In genomic region chr1:97144527-97144926, GRCh38 we compare ENCODE assay signal across 12 cellular contexts.
DNase-seq lines count a peak whose midpoint lies in the region; ATAC-seq, FAIRE-seq and TF ChIP-seq lines count a peak whose summit lies in the region.
"Had no signal": no experiment of that assay in that cellular context is flagged by ENCODE, and none has a peak within 500 bp of the region (broad histone marks: within the 10 kb centered on the region; RNA-seq: fewer than 3 reads in every experiment).

No MANE protein-coding gene starts in this region.

- H3K9me3 ChIP-seq in A549 (no peaks in the 10 kb centered on the region), right atrium auricular region (no peaks in the 10 kb centered on the region)

- in situ Hi-C loops in brain microvascular endothelial cell (cut with HindIII; ENCODE audit: low pct_ligation_motif_present, low sequenced_read_pairs): no loop called here

- TF ChIP-seq POLR2A in A549 (IDR thresholded peaks at IDR 0.05; ENCODE audit: low read length): no peak

- peak overlapping the region; percentile 70 to 76 for H3K27ac ChIP-seq in A549
- H3K27ac ChIP-seq in brain microvascular endothelial cell: peak overlapping the region; percentile 42
- H3K27ac ChIP-seq in right atrium auricular region: no peak overlapping the region

- H3K36me3 ChIP-seq in brain microvascular endothelial cell (replicated peaks): no peaks in the 10 kb centered on the region
- no peaks in the 10 kb centered on the region for H3K36me3 ChIP-seq in right atrium auricular region

- H3K27me3 ChIP-seq in brain microvascular endothelial cell (replicated peaks) (no peaks in the 10 kb centered on the region), right atrium auricular region (no peaks in the 10 kb centered on the region)

- TF ChIP-seq CTCF in A549 (IDR thresholded peaks at IDR 0.05) (no peak), brain microvascular endothelial cell (IDR thresholded peaks at IDR 0.05; ENCODE audit: low read depth, low read length, missing control alignments) (no peak), right atrium auricular region (IDR thresholded peaks at IDR 0.05) (no peak)

- POLR2A ChIA-PET in A549 (lab: Yijun Ruan, JAX): no interaction called here

- CTCF ChIA-PET in A549 (lab: Yijun Ruan, JAX): no interaction called here

- TF ChIP-seq EP300 in A549 (IDR thresholded peaks at IDR 0.05): no peak

- FAIRE-seq in A549 (lab: Jason Lieb, UNC): no peak

- peak overlapping the region; percentile 65 for H3K4me2 ChIP-seq in A549

- ATAC-seq in A549: peak; percentile 76 to 77; a peak in 4 of 6 replicates
- ATAC-seq in HG03442 (IDR thresholded peaks at IDR 0.05; ENCODE audit: unreplicated experiment): no peak
- ATAC-seq: WTC11 had no signal

- H3K4me3 ChIP-seq in A549: no peak overlapping the region
- no peak overlapping the region for H3K4me3 ChIP-seq in brain microvascular endothelial cell (ENCODE audit: low read depth, low read length)
- H3K4me3 ChIP-seq in right atrium auricular region: no peak overlapping the region

- TF ChIP-seq RAD21 in A549 (conservative IDR thresholded peaks at IDR 0.05 in 1 of 2, IDR thresholded peaks at IDR 0.05 in 1 of 2): no peak

- H3K4me1 ChIP-seq in A549: peaks cover 24% of the 10 kb centered on the region
- H3K4me1 ChIP-seq in right atrium auricular region: no peaks in the 10 kb centered on the region

- peak in 1 of 2 experiments; percentile 18 for DNase-seq in A549 (ENCODE audit: low read depth in 1 of 2, low spot score in 1 of 2)
- peak; percentile 78 for DNase-seq in HT1080 (ENCODE audit: low read depth)
- DNase-seq in brain microvascular endothelial cell: peak; percentile 66
- peak; percentile 23 for DNase-seq in glomerular endothelial cell (ENCODE audit: extremely low read depth, low read depth, low spot score)
- DNase-seq in DMS53 treated with DMSO at 0.1 percent for 48 hours (lab: John Stamatoyannopoulos, UW; ENCODE audit: unreplicated experiment): no peak
- no peak for DNase-seq in NCI-H1092 treated with DMSO at 0.1 percent for 48 hours (lab: John Stamatoyannopoulos, UW)
- DNase-seq in right atrium auricular region (ENCODE audit: low spot score): no peak
- DNase-seq: GDM1, NCI-H510A treated with DMSO at 0.1 percent for 48 hours, SHP77 treated with DMSO at 0.1 percent for 48 hours had no signal

TF ChIP-seq in A549, 52 proteins besides CTCF, POLR2A, EP300 and RAD21:
- TF ChIP-seq KDM1A (IDR thresholded peaks at IDR 0.05; ENCODE audit: low read depth) (no peak), RNF2 (IDR thresholded peaks at IDR 0.05; ENCODE audit: borderline replicate concordance, low read depth) (no peak), USF2 (IDR thresholded peaks at IDR 0.05) (peak; percentile 34; the same call in 1 of the 2 replicates), FOSL2 (IDR thresholded peaks at IDR 0.05) (peak; percentile 61), FOSL2 (CRISPR knock-in tag; IDR thresholded peaks at IDR 0.05) (peak; percentile 78), HDAC2 (IDR thresholded peaks at IDR 0.05) (no peak), GATA3 (IDR thresholded peaks at IDR 0.05; ENCODE audit: borderline replicate concordance) (peak; percentile 17; the same call in 1 of the 2 replicates), JUNB (IDR thresholded peaks at IDR 0.05) (peak; percentile 79)

Comparison
In these comparisons a context has a peak if more than half of its experiments do, and no peak if none do; other contexts are left out.
1. DNase-seq: peak in HT1080 (single experiment), brain microvascular endothelial cell (single experiment) and glomerular endothelial cell (single experiment); none in DMS53 treated with DMSO at 0.1 percent for 48 hours (single experiment), NCI-H1092 treated with DMSO at 0.1 percent for 48 hours (single experiment) and right atrium auricular region (single experiment).
2. H3K27ac ChIP-seq: peak in A549 (2 of 2) and brain microvascular endothelial cell (single experiment); none in right atrium auricular region (0 of 2).